8 cellular contexts compared by ENCODE assay signal in genomic region chr19:2061093-2061935, GRCh38. TPM values are rescaled to one million over a fixed set of nuclear protein-coding genes. Genes with fewer than 3 reads are reported as not detected.
DNase-seq lines count a peak whose midpoint lies in the region; ATAC-seq and TF ChIP-seq lines count a peak whose summit lies in the region.

No MANE protein-coding gene starts in this region.

- peaks cover 80% of the 10 kb centered on the region for H3K4me1 ChIP-seq in BLaER1

- no peaks in the 10 kb centered on the region for H3K9me3 Mint-ChIP-seq in activated CD4-positive, alpha-beta T cell treated with anti-CD3 and anti-CD28 coated beads, Interleukin-2, amount 10 ng/mL, durations not matched to agents 24 days and 14 days

- ATAC-seq in GM19324 (IDR thresholded peaks at IDR 0.05; ENCODE audit: low FRiP score, unreplicated experiment) (peak; percentile 81), HG03460 (IDR thresholded peaks at IDR 0.05; ENCODE audit: unreplicated experiment) (peak; percentile 56)

- H3K4me3 ChIP-seq in BLaER1 (peak overlapping the region; percentile 75), coronary artery (peak overlapping the region; percentile 74)

- no peaks in the 10 kb centered on the region for H3K27me3 Mint-ChIP-seq in activated CD4-positive, alpha-beta T cell treated with anti-CD3 and anti-CD28 coated beads, Interleukin-2, amount 10 ng/mL, durations not matched to agents 24 days and 14 days

- H3K4me2 ChIP-seq in BLaER1: peak overlapping the region; percentile 99

- H3K27me3 ChIP-seq in BLaER1: no peaks in the 10 kb centered on the region

- no peaks in the 10 kb centered on the region for H4K20me1 ChIP-seq in BLaER1

- peaks cover 22% of the 10 kb centered on the region for H3K4me1 Mint-ChIP-seq in activated CD4-positive, alpha-beta T cell treated with anti-CD3 and anti-CD28 coated beads, Interleukin-2, amount 10 ng/mL, durations not matched to agents 24 days and 14 days

- H3K27ac Mint-ChIP-seq in activated CD4-positive, alpha-beta T cell treated with anti-CD3 and anti-CD28 coated beads, Interleukin-2, amount 10 ng/mL, durations not matched to agents 24 days and 14 days: peak overlapping the region; percentile 98

- H3K36me3 Mint-ChIP-seq in activated CD4-positive, alpha-beta T cell treated with anti-CD3 and anti-CD28 coated beads, Interleukin-2, amount 10 ng/mL, durations not matched to agents 24 days and 14 days (ENCODE audit: low read depth): no peaks in the 10 kb centered on the region

- H3K27ac ChIP-seq in BLaER1 (peak overlapping the region; percentile 92), coronary artery (peak overlapping the region; percentile 95 to 99)

- no peak for TF ChIP-seq CTCF in coronary artery (IDR thresholded peaks at IDR 0.05)

- no peaks in the 10 kb centered on the region for H3K36me3 ChIP-seq in BLaER1

- peak overlapping the region; percentile 88 for H3K9ac ChIP-seq in BLaER1

- DNase-seq in NCI-H526 (lab: John Stamatoyannopoulos, UW) (peak; percentile 90 to 98), coronary artery (ENCODE audit: low spot score) (peak; percentile 99), left kidney (ENCODE audit: low read depth, low spot score) (peak; percentile 100)
- peak; percentile 100 for DNase-seq in activated CD4-positive, alpha-beta T cell treated with anti-CD3 and anti-CD28 coated beads, Interleukin-2, amount 10 ng/mL, durations not matched to agents 24 days and 14 days
- DNase-seq in stimulated activated CD4-positive, alpha-beta T cell treated with anti-CD3 and anti-CD28 coated beads, Interleukin-1b, Interleukin-23, amount 100 ng/mL, for 48 hours: peak; percentile 99

- H3K9me3 ChIP-seq in BLaER1: no peaks in the 10 kb centered on the region

- H3K4me3 Mint-ChIP-seq in activated CD4-positive, alpha-beta T cell treated with anti-CD3 and anti-CD28 coated beads, Interleukin-2, amount 10 ng/mL, durations not matched to agents 24 days and 14 days: peak overlapping the region; percentile 96

- intact Hi-C loops in activated CD4-positive, alpha-beta T cell treated with anti-CD3 and anti-CD28 coated beads, Interleukin-2, amount 10 ng/mL, durations not matched to agents 24 days and 14 days (cut with micrococcal nuclease): loop anchor here (1.0 to 2.0 kb wide), 4 partner anchors 19 to 43 kb away; partner anchors contain the start of genes IZUMO4 and MOB3A

RNA-seq across cellular contexts. Expression of gene MKNK2, which starts 10.3 kb away (rescaled TPM):
- 159 and 169 TPM in 2 replicates for total RNA-seq in activated CD4-positive, alpha-beta T cell treated with anti-CD3 and anti-CD28 coated beads, Interleukin-2, amount 10 ng/mL, durations not matched to agents 24 days and 14 days

RNA-seq across cellular contexts. Expression of gene MOB3A, which starts 34.8 kb away (rescaled TPM):
- 184 and 185 TPM in 2 replicates for total RNA-seq in activated CD4-positive, alpha-beta T cell treated with anti-CD3 and anti-CD28 coated beads, Interleukin-2, amount 10 ng/mL, durations not matched to agents 24 days and 14 days

RNA-seq across cellular contexts. Expression of gene IZUMO4, which starts 35.4 kb away (rescaled TPM):
- 9.5 and 10.0 TPM in 2 replicates for total RNA-seq in activated CD4-positive, alpha-beta T cell treated with anti-CD3 and anti-CD28 coated beads, Interleukin-2, amount 10 ng/mL, durations not matched to agents 24 days and 14 days

RNA-seq across cellular contexts. Expression of gene BTBD2, which starts 45.8 kb away (rescaled TPM):
- total RNA-seq in activated CD4-positive, alpha-beta T cell treated with anti-CD3 and anti-CD28 coated beads, Interleukin-2, amount 10 ng/mL, durations not matched to agents 24 days and 14 days: 25.8 and 30.2 TPM in 2 replicates

Comparison
In these comparisons a context has a peak if more than half of its experiments do, and no peak if none do; other contexts are left out.
1. Peak in every context shown above with its lines: DNase-seq, ATAC-seq, H3K4me3 ChIP-seq and H3K27ac ChIP-seq.